32 cellular contexts compared by ENCODE assay signal in genomic region chr10:108612485-108612884, GRCh38.
"Had no signal": no experiment of that assay in that cellular context is flagged by ENCODE, and none has a peak within 500 bp of the region (broad histone marks: within the 10 kb centered on the region; RNA-seq: fewer than 3 reads in every experiment).

No MANE protein-coding gene starts in this region.

- H3K27ac Mint-ChIP-seq: activated CD4-positive, alpha-beta T cell treated with anti-CD3 and anti-CD28 coated beads, Interleukin-2, amount 10 ng/mL, durations not matched to agents 24 days and 14 days; activated CD8-positive, alpha-beta T cell treated with anti-CD3 and anti-CD28 coated beads for 36 hours; activated naive CD4-positive, alpha-beta T cell treated with anti-CD3 and anti-CD28 coated beads, Interleukin-2, amount 50 U/mL, for 24 hours; activated naive CD8-positive, alpha-beta T cell treated with anti-CD3 and anti-CD28 coated beads, Interleukin-2, amount 10 ng/mL, durations not matched to agents 7 days and 5 days; activated T-helper 2 cell treated with anti-CD3 and anti-CD28 coated beads, Interferon-gamma antibody, Interleukin-2, Interleukin-4, amounts not matched to agents 10 μg/mL and 5 μg/mL and 100 μg/mL, durations not matched to agents 14 hours and 24 hours and 36 hours; T-helper 1 cell treated with Interleukin-12 subunit alpha and Interleukin-12 subunit beta and Interleukin-4 antibody, amounts not matched to agents 30 μg/mL and 1 μg/mL, for 36 hours; T-helper 2 cell treated with Interferon-gamma antibody and Interleukin-4, amounts not matched to agents 5 μg/mL and 100 μg/mL, for 36 hours had no signal

- H3K9me3 ChIP-seq: ascending aorta, colonic mucosa, MG63, Peyer's patch, SJSA1 had no signal

- H3K27me3 ChIP-seq: ascending aorta, cardiac muscle cell, colonic mucosa, MG63, Peyer's patch, SJSA1 had no signal

- H3K27me3 Mint-ChIP-seq: activated CD4-positive, alpha-beta T cell treated with anti-CD3 and anti-CD28 coated beads, Interleukin-2, amount 10 ng/mL, durations not matched to agents 24 days and 14 days; activated CD8-positive, alpha-beta T cell treated with anti-CD3 and anti-CD28 coated beads for 36 hours; activated naive CD4-positive, alpha-beta T cell treated with anti-CD3 and anti-CD28 coated beads, Interleukin-2, amount 50 U/mL, for 24 hours; activated naive CD8-positive, alpha-beta T cell treated with anti-CD3 and anti-CD28 coated beads, Interleukin-2, amount 10 ng/mL, durations not matched to agents 7 days and 5 days; central memory CD8-positive, alpha-beta T cell had no signal

- H3K4me1 Mint-ChIP-seq: activated CD4-positive, alpha-beta T cell treated with anti-CD3 and anti-CD28 coated beads, Interleukin-2, amount 10 ng/mL, durations not matched to agents 24 days and 14 days; activated naive CD4-positive, alpha-beta T cell treated with anti-CD3 and anti-CD28 coated beads, Interleukin-2, amount 50 U/mL, for 24 hours; activated naive CD8-positive, alpha-beta T cell treated with anti-CD3 and anti-CD28 coated beads, Interleukin-2, amount 10 ng/mL, durations not matched to agents 7 days and 5 days; central memory CD8-positive, alpha-beta T cell had no signal

- H3K9me3 Mint-ChIP-seq: activated CD4-positive, alpha-beta T cell treated with anti-CD3 and anti-CD28 coated beads, Interleukin-2, amount 10 ng/mL, durations not matched to agents 24 days and 14 days; activated naive CD4-positive, alpha-beta T cell treated with anti-CD3 and anti-CD28 coated beads, Interleukin-2, amount 50 U/mL, for 24 hours; activated naive CD8-positive, alpha-beta T cell treated with anti-CD3 and anti-CD28 coated beads, Interleukin-2, amount 10 ng/mL, durations not matched to agents 7 days and 5 days had no signal

- ATAC-seq: activated CD8-positive, alpha-beta T cell treated with anti-CD3 and anti-CD28 coated beads for 36 hours; PC-3 had no signal

- H3K27ac ChIP-seq: ascending aorta, cardiac muscle cell, colonic mucosa, Peyer's patch, SJSA1 had no signal

- H3K36me3 Mint-ChIP-seq: activated naive CD4-positive, alpha-beta T cell treated with anti-CD3 and anti-CD28 coated beads, Interleukin-2, amount 50 U/mL, for 24 hours; activated naive CD8-positive, alpha-beta T cell treated with anti-CD3 and anti-CD28 coated beads, Interleukin-2, amount 10 ng/mL, durations not matched to agents 7 days and 5 days had no signal

- DNase-seq: activated CD4-positive, alpha-beta T cell treated with anti-CD3 and anti-CD28 coated beads, Interleukin-2, amount 10 ng/mL, durations not matched to agents 24 days and 14 days; activated CD4-positive, alpha-beta T cell treated with anti-CD3 and anti-CD28 coated beads, Interleukin-2, amount 50 U/mL, for 4 hours; activated CD8-positive, alpha-beta T cell treated with anti-CD3 and anti-CD28 coated beads for 36 hours; activated gamma-delta T cell; activated naive CD4-positive, alpha-beta T cell treated with Interleukin-2 at 50 U/mL for 16 hours; activated naive CD8-positive, alpha-beta T cell treated with anti-CD3 and anti-CD28 coated beads, Interleukin-2, amount 10 ng/mL, durations not matched to agents 7 days and 5 days; activated T-cell treated with anti-CD3 and anti-CD28 coated beads, Interleukin-2, amount 50 U/mL, for 1 hour; amygdala; colonic mucosa; Kasumi-1; KG1; MG63; MV-4-11; NCI-H1092; NCI-H1417 treated with DMSO at 0.1 percent for 48 hours; NCI-H187 treated with DMSO at 0.1 percent for 48 hours; NCI-H2081; NCI-H226; NCI-H524 treated with DMSO at 0.1 percent for 48 hours; NK-92 treated with Interleukin-12 subunit alpha and Interleukin-12 subunit beta, amount 100 ng/mL, for 24 hours; PC-3; Peyer's patch; RPMI8226; SHP77 treated with DMSO at 0.1 percent for 48 hours had no signal

- H3K4me1 ChIP-seq: ascending aorta, colonic mucosa, Peyer's patch, SJSA1 had no signal

- H3K4me3 ChIP-seq: ascending aorta, cardiac muscle cell, colonic mucosa, MG63, Peyer's patch, SJSA1 had no signal

- H3K4me3 Mint-ChIP-seq: activated CD4-positive, alpha-beta T cell treated with anti-CD3 and anti-CD28 coated beads, Interleukin-2, amount 10 ng/mL, durations not matched to agents 24 days and 14 days; activated CD8-positive, alpha-beta T cell treated with anti-CD3 and anti-CD28 coated beads for 36 hours; activated naive CD4-positive, alpha-beta T cell treated with anti-CD3 and anti-CD28 coated beads, Interleukin-2, amount 50 U/mL, for 24 hours; activated naive CD8-positive, alpha-beta T cell treated with anti-CD3 and anti-CD28 coated beads, Interleukin-2, amount 10 ng/mL, durations not matched to agents 7 days and 5 days; central memory CD8-positive, alpha-beta T cell; T-helper 1 cell treated with Interleukin-12 subunit alpha and Interleukin-12 subunit beta and Interleukin-4 antibody, amounts not matched to agents 30 μg/mL and 1 μg/mL, for 36 hours; T-helper 2 cell treated with Interferon-gamma antibody and Interleukin-4, amounts not matched to agents 5 μg/mL and 100 μg/mL, for 36 hours had no signal

- H3K36me3 ChIP-seq: ascending aorta, cardiac muscle cell, colonic mucosa, MG63, Peyer's patch, SJSA1 had no signal
